ENCODE assay signal across 1 cellular context in the genomic region with DNA sequence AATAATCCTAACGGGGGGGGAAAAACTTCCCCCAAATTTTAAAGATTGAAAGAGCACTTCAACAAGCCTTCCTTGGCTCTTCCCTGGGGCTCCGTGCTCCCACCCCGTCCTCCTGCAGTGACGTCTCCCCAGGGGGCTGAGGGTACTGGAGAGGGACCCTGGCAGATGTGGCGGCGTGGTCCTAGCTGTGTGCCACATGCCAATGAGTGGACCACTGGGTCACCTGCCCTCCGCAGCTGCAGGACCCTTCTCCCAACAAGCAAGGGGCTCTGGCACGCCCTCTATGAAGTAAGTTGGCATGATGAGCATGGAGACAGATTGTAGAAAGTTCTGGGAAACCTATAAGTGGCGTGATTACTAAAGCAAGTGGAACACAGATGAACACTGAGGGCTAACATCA.
TF ChIP-seq lines count a peak whose summit lies in the region.

No MANE protein-coding gene starts in this region.

TF ChIP-seq in HepG2, 621 proteins besides CTCF, POLR2A, EP300 and RAD21 (continued from another document):
- TF ChIP-seq GFI1 (CRISPR knock-in tag; IDR thresholded peaks at IDR 0.05; ENCODE audit: borderline replicate concordance) (no peak), ZSCAN25 (CRISPR knock-in tag; IDR thresholded peaks at IDR 0.05) (no peak), ARHGAP35 (CRISPR knock-in tag; IDR thresholded peaks at IDR 0.05; ENCODE audit: borderline replicate concordance) (no peak), ZNF501 (CRISPR knock-in tag; IDR thresholded peaks at IDR 0.05) (no peak), CENPX (CRISPR knock-in tag; IDR thresholded peaks at IDR 0.05) (no peak)
- TF ChIP-seq, protein P1, sequence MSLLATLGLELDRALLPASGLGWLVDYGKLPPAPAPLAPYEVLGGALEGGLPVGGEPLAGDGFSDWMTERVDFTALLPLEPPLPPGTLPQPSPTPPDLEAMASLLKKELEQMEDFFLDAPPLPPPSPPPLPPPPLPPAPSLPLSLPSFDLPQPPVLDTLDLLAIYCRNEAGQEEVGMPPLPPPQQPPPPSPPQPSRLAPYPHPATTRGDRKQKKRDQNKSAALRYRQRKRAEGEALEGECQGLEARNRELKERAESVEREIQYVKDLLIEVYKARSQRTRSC (CRISPR knock-in tag; IDR thresholded peaks at IDR 0.05; ENCODE audit: low read depth), result no peak
- TF ChIP-seq, protein P2, sequence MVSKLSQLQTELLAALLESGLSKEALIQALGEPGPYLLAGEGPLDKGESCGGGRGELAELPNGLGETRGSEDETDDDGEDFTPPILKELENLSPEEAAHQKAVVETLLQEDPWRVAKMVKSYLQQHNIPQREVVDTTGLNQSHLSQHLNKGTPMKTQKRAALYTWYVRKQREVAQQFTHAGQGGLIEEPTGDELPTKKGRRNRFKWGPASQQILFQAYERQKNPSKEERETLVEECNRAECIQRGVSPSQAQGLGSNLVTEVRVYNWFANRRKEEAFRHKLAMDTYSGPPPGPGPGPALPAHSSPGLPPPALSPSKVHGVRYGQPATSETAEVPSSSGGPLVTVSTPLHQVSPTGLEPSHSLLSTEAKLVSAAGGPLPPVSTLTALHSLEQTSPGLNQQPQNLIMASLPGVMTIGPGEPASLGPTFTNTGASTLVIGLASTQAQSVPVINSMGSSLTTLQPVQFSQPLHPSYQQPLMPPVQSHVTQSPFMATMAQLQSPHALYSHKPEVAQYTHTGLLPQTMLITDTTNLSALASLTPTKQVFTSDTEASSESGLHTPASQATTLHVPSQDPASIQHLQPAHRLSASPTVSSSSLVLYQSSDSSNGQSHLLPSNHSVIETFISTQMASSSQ (IDR thresholded peaks at IDR 0.05; ENCODE audit: low read depth), result no peak
- TF ChIP-seq, protein P2 (CRISPR knock-in tag; IDR thresholded peaks at IDR 0.05; ENCODE audit: borderline replicate concordance), result no peak
